In the genomic region with DNA sequence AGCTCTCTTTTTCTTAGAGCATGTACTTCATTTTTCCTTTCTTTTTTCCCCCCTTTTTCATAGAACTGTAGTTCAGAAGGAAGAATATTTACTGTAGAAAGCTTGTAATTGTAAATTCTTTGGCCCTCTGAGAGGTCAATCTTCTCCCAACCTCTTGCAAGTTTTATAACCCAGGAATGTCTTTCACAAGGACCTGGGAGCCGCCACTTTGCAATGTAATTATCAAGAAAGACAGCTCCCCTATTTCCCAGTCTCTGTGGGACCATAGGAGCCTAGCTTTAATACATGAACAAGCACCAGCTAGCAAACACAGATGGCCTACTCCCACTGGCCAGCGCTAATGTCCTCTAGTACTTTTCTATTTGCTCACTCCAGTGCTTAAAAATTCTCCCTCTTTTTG, we compare ENCODE assay signal across 18 cellular contexts.
"Had no signal": no experiment of that assay in that cellular context is flagged by ENCODE, and none has a peak within 500 bp of the region (broad histone marks: within the 10 kb centered on the region; RNA-seq: fewer than 3 reads in every experiment).

No MANE protein-coding gene starts in this region.

- H3K9me3 Mint-ChIP-seq: T-helper 2 cell treated with Interferon-gamma antibody and Interleukin-4, amounts not matched to agents 5 μg/mL and 100 μg/mL, for 36 hours had no signal

- H3K9me3 ChIP-seq: body of pancreas, gastrocnemius medialis, prostate gland, stomach had no signal

- H3K36me3 Mint-ChIP-seq: activated CD4-positive, alpha-beta memory T cell treated with anti-CD3 and anti-CD28 coated beads for 36 hours; activated naive CD8-positive, alpha-beta T cell treated with anti-CD3 and anti-CD28 coated beads for 36 hours; type B pancreatic cell had no signal

- H3K27me3 Mint-ChIP-seq: activated CD4-positive, alpha-beta memory T cell treated with anti-CD3 and anti-CD28 coated beads for 36 hours; activated naive CD8-positive, alpha-beta T cell treated with anti-CD3 and anti-CD28 coated beads for 36 hours; type B pancreatic cell had no signal

- H3K27ac ChIP-seq: body of pancreas, coronary artery, gastrocnemius medialis, left ventricle myocardium inferior, prostate gland, stomach had no signal

- H3K4me1 Mint-ChIP-seq: neural crest cell had no signal

- H3K4me3 ChIP-seq: body of pancreas, coronary artery, gastrocnemius medialis, left ventricle myocardium inferior, prostate gland, stomach had no signal

- H3K4me3 Mint-ChIP-seq: activated CD4-positive, alpha-beta memory T cell treated with anti-CD3 and anti-CD28 coated beads for 36 hours; activated naive CD8-positive, alpha-beta T cell treated with anti-CD3 and anti-CD28 coated beads for 36 hours; neural crest cell; T-helper 2 cell treated with Interferon-gamma antibody and Interleukin-4, amounts not matched to agents 5 μg/mL and 100 μg/mL, for 36 hours; type B pancreatic cell; WTC11 had no signal

- DNase-seq: activated CD4-positive, alpha-beta memory T cell treated with anti-CD3 and anti-CD28 coated beads for 36 hours; activated CD4-positive, alpha-beta T cell treated with anti-CD3 and anti-CD28 coated beads for 4 hours; activated naive CD4-positive, alpha-beta T cell; activated naive CD8-positive, alpha-beta T cell treated with anti-CD3 and anti-CD28 coated beads for 36 hours; body of pancreas; gastrocnemius medialis; head of caudate nucleus; left ventricle myocardium inferior; right cardiac atrium; small intestine; stimulated activated CD4-positive, alpha-beta T cell treated with anti-CD3 and anti-CD28 coated beads, Interleukin-4, amount 100 ng/mL, for 1 hour; stomach had no signal

- H3K27me3 ChIP-seq: body of pancreas, gastrocnemius medialis, stomach had no signal

- H3K36me3 ChIP-seq: gastrocnemius medialis, left ventricle myocardium inferior, prostate gland, stomach had no signal

- H3K4me1 ChIP-seq: body of pancreas, gastrocnemius medialis, left ventricle myocardium inferior, prostate gland, stomach had no signal

- H3K27ac Mint-ChIP-seq: activated CD4-positive, alpha-beta memory T cell treated with anti-CD3 and anti-CD28 coated beads for 36 hours; activated naive CD8-positive, alpha-beta T cell treated with anti-CD3 and anti-CD28 coated beads for 36 hours; T-helper 2 cell treated with Interferon-gamma antibody and Interleukin-4, amounts not matched to agents 5 μg/mL and 100 μg/mL, for 36 hours; type B pancreatic cell; WTC11 had no signal

- ATAC-seq: body of pancreas, gastrocnemius medialis, right cardiac atrium, WTC11 had no signal
